ENCODE assay signal across 28 cellular contexts in the genomic region with DNA sequence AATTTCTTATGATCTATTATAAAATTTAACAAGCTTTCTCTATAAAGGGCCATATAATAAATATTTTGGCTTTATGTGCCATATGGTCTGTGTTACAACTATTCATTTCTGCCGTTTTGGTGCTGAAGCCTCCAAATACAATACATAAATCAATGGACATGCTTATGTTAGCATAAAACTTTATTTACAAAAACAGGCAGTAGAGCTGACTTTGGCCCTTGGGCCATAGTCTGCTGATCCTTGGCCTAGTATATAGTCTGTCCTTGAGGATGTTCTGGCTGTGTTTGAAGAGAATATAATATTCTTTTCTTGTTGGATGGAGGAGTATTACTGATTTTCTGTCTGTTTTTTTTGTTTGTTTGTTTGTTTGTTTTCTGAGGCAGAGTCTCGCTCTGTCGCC.
"Had no signal": no experiment of that assay in that cellular context is flagged by ENCODE, and none has a peak within 500 bp of the region (broad histone marks: within the 10 kb centered on the region; RNA-seq: fewer than 3 reads in every experiment).

No MANE protein-coding gene starts in this region.

- H3K9me3 ChIP-seq: stomach, suprapubic skin, testis, thoracic aorta, thyroid gland, tibial artery, tibial nerve, transverse colon, upper lobe of left lung, upper lobe of right lung, uterus, vagina had no signal

- H3K27me3 Mint-ChIP-seq: stimulated activated memory B cell treated with anti-CD40 and anti-IgM and Interleukin-4, amounts not matched to agents 10 μg/mL and 1 μg/mL and 100 μg/mL, for 72 hours; stimulated activated naive CD8-positive, alpha-beta T cell treated with anti-CD3 and anti-CD28 coated beads, Interleukin-15, amount 100 ng/mL, for 72 hours; stimulated activated naive CD8-positive, alpha-beta T cell treated with anti-CD3 and anti-CD28 coated beads, Interleukin-15, Interleukin-2, amounts not matched to agents 100 ng/mL and 50 ng/mL, for 24 hours; type B pancreatic cell had no signal

- H3K27ac Mint-ChIP-seq: stimulated activated effector memory CD8-positive, alpha-beta T cell treated with anti-CD3 and anti-CD28 coated beads, Interleukin-12 subunit alpha, Interleukin-12 subunit beta, amount 100 ng/mL, for 72 hours; stimulated activated memory B cell treated with anti-CD40 and anti-IgM and Interleukin-4, amounts not matched to agents 10 μg/mL and 1 μg/mL and 100 μg/mL, for 72 hours; stimulated activated naive CD8-positive, alpha-beta T cell treated with anti-CD3 and anti-CD28 coated beads, Interleukin-15, amount 100 ng/mL, for 72 hours; stimulated activated naive CD8-positive, alpha-beta T cell treated with anti-CD3 and anti-CD28 coated beads, Interleukin-15, Interleukin-2, amounts not matched to agents 100 ng/mL and 50 ng/mL, for 24 hours; type B pancreatic cell had no signal

- DNase-seq: stimulated activated CD4-positive, alpha-beta T cell treated with anti-CD3 and anti-CD28 coated beads, Interleukin-2, amount 100 ng/mL, for 48 hours; stimulated activated CD4-positive, alpha-beta T cell treated with anti-CD3 and anti-CD28 coated beads, Interleukin-4, amount 100 ng/mL, for 1 hour; stimulated activated CD4-positive, alpha-beta T cell treated with anti-CD3 and anti-CD28 coated beads, Interleukin-4, amount 100 ng/mL, for 24 hours; stimulated activated CD4-positive, alpha-beta T cell treated with anti-CD3 and anti-CD28 coated beads, Interleukin-4, amount 100 ng/mL, for 4 hours; stimulated activated CD8-positive, alpha-beta memory T cell treated with anti-CD3 and anti-CD28 coated beads, Interleukin-4, amount 100 ng/mL, for 48 hours; stimulated activated naive CD4-positive, alpha-beta T cell; stimulated activated naive CD4-positive, alpha-beta T cell treated with Interleukin-2 at 50 U/mL for 16 hours; stimulated activated naive CD8-positive, alpha-beta T cell treated with anti-CD3 and anti-CD28 coated beads, Interleukin-15, amount 100 ng/mL, for 72 hours; stimulated activated naive CD8-positive, alpha-beta T cell treated with anti-CD3 and anti-CD28 coated beads, Interleukin-15, Interleukin-2, amounts not matched to agents 100 U/mL and 50 U/mL, for 24 hours; stomach; substantia nigra; testis; thyroid gland; tibial artery; transverse colon; trophoblast cell; upper lobe of left lung; upper lobe of right lung; uterus had no signal

- H3K36me3 ChIP-seq: suprapubic skin, thoracic aorta, thyroid gland, tibial artery, tibial nerve, transverse colon, upper lobe of left lung, upper lobe of right lung, uterus, vagina had no signal

- H3K4me1 ChIP-seq: suprapubic skin, testis, thyroid gland, tibial artery, tibial nerve, transverse colon, upper lobe of left lung, upper lobe of right lung, uterus, vagina had no signal

- H3K9me3 Mint-ChIP-seq: stimulated activated effector memory CD8-positive, alpha-beta T cell treated with anti-CD3 and anti-CD28 coated beads, Interleukin-12 subunit alpha, Interleukin-12 subunit beta, amount 100 ng/mL, for 72 hours; stimulated activated naive CD8-positive, alpha-beta T cell treated with anti-CD3 and anti-CD28 coated beads, Interleukin-15, Interleukin-2, amounts not matched to agents 100 ng/mL and 50 ng/mL, for 24 hours had no signal

- ATAC-seq: stimulated activated effector memory CD8-positive, alpha-beta T cell treated with anti-CD3 and anti-CD28 coated beads, Interleukin-12 subunit alpha, Interleukin-12 subunit beta, amount 100 ng/mL, for 72 hours; stimulated activated memory B cell treated with anti-CD40 and anti-IgM and Interleukin-4, amounts not matched to agents 10 μg/mL and 1 μg/mL and 100 μg/mL, for 72 hours; stimulated activated naive CD8-positive, alpha-beta T cell treated with anti-CD3 and anti-CD28 coated beads, Interleukin-15, amount 100 ng/mL, for 72 hours; stimulated activated naive CD8-positive, alpha-beta T cell treated with anti-CD3 and anti-CD28 coated beads, Interleukin-15, Interleukin-2, amounts not matched to agents 100 U/mL and 50 U/mL, for 24 hours; upper lobe of right lung had no signal

- H3K27ac ChIP-seq: stomach, suprapubic skin, testis, thoracic aorta, thyroid gland, tibial artery, tibial nerve, transverse colon, upper lobe of left lung, upper lobe of right lung, uterus, vagina had no signal

- H3K4me3 ChIP-seq: stomach, suprapubic skin, testis, thoracic aorta, thyroid gland, tibial artery, tibial nerve, transverse colon, upper lobe of left lung, upper lobe of right lung, uterus, vagina had no signal

- FAIRE-seq: urothelium cell line had no signal

- H3K27me3 ChIP-seq: stomach, suprapubic skin, testis, thyroid gland, tibial artery, tibial nerve, transverse colon, upper lobe of left lung, upper lobe of right lung, uterus, vagina had no signal

- H3K4me3 Mint-ChIP-seq: stimulated activated effector memory CD8-positive, alpha-beta T cell treated with anti-CD3 and anti-CD28 coated beads, Interleukin-12 subunit alpha, Interleukin-12 subunit beta, amount 100 ng/mL, for 72 hours; stimulated activated memory B cell treated with anti-CD40 and anti-IgM and Interleukin-4, amounts not matched to agents 10 μg/mL and 1 μg/mL and 100 μg/mL, for 72 hours; stimulated activated naive CD8-positive, alpha-beta T cell treated with anti-CD3 and anti-CD28 coated beads, Interleukin-15, amount 100 ng/mL, for 72 hours; stimulated activated naive CD8-positive, alpha-beta T cell treated with anti-CD3 and anti-CD28 coated beads, Interleukin-15, Interleukin-2, amounts not matched to agents 100 ng/mL and 50 ng/mL, for 24 hours; type B pancreatic cell had no signal
